8 cellular contexts compared by ENCODE assay signal in genomic region chr16:2429771-2430663, GRCh38. TPM values are rescaled to one million over a fixed set of nuclear protein-coding genes. Genes with fewer than 3 reads are reported as not detected.
DNase-seq lines count a peak whose midpoint lies in the region; ATAC-seq, FAIRE-seq and TF ChIP-seq lines count a peak whose summit lies in the region.

No MANE protein-coding gene starts in this region.

- no peaks in the 10 kb centered on the region for H3K9me1 ChIP-seq in endothelial cell of umbilical vein (replicated peaks; ENCODE audit: control insufficient read depth, extremely low read depth, insufficient read depth, low read length)

- H3K79me2 ChIP-seq in endothelial cell of umbilical vein (ENCODE audit: control insufficient read depth, insufficient read depth, low read length): peaks cover 34% of the 10 kb centered on the region

- peaks cover 21% of the 10 kb centered on the region for H3K4me1 ChIP-seq in endothelial cell of umbilical vein (ENCODE audit: control insufficient read depth, extremely low read depth, insufficient read depth, low read length)
- peaks cover 19% of the 10 kb centered on the region for H3K4me1 ChIP-seq in mucosa of stomach (ENCODE audit: control insufficient read depth, insufficient read depth, low read length)

- CTCF ChIA-PET in endothelial cell of umbilical vein (lab: Charles Lee): interaction anchor here (0.6 to 4.0 kb wide), 12 partner anchors 10 to 133 kb away, joined by 3 to 25 read pairs (median 4); partner anchors contain the start of genes ABCA3, PDPK1, TBC1D24 and TEDC2

- H3K27ac ChIP-seq in SK-N-MC (no peak overlapping the region; the same call in 1 of the 2 replicates), endothelial cell of umbilical vein (ENCODE audit: insufficient read depth, low read depth, low read length) (peak overlapping the region; percentile 21)

- peak overlapping the region; percentile 87 for H2AFZ ChIP-seq in endothelial cell of umbilical vein (ENCODE audit: low read depth, low read length)

- H3K36me3 ChIP-seq in SK-N-MC (ENCODE audit: insufficient read depth, low read length) (peaks cover 42% of the 10 kb centered on the region), endothelial cell of umbilical vein (ENCODE audit: control insufficient read depth in 2 of 2, extremely low read depth in 1 of 2, insufficient read depth in 2 of 2, low read length in 2 of 2) (peaks cover 6 to 10% of the 10 kb centered on the region in 2 experiments), mucosa of stomach (ENCODE audit: control insufficient read depth, insufficient read depth, low read length) (no peaks in the 10 kb centered on the region)

- H3K4me2 ChIP-seq in endothelial cell of umbilical vein (ENCODE audit: insufficient read depth, low read length): peak overlapping the region; percentile 78

- TF ChIP-seq POLR2A in endothelial cell of umbilical vein (IDR thresholded peaks at IDR 0.05; ENCODE audit: low read depth, low read length): no peak

- dilution Hi-C loops in endothelial cell of umbilical vein (cut with MboI; ENCODE audit: extremely low pct_ligation_motif_present, low sequenced_read_pairs): no loop called here

- intact Hi-C loops in endothelial cell of umbilical vein (cut with micrococcal nuclease): loop anchor here (1.0 to 10.0 kb wide), 5 partner anchors 30 to 161 kb away; partner anchors contain the start of genes ABCA3, RNPS1 and TEDC2

- peak in 1 of 2 donors; percentile 12 for TF ChIP-seq CTCF in endothelial cell of umbilical vein (IDR thresholded peaks at IDR 0.05; ENCODE audit: extremely low read depth in 1 of 2, insufficient read depth in 1 of 2, low read depth in 1 of 2, low read length in 2 of 2)

- H3K4me3 ChIP-seq in SK-N-MC (peak overlapping the region; percentile 82), endothelial cell of umbilical vein (replicated peaks in 1 of 3; ENCODE audit: insufficient read depth in 1 of 3, low read depth in 1 of 3, low read length in 3 of 3) (peak overlapping the region; percentile 75 to 92 (median 85)), mucosa of stomach (ENCODE audit: low read length) (peak overlapping the region; percentile 50)

- peak; percentile 8 for ATAC-seq in HG02885 (IDR thresholded peaks at IDR 0.05; ENCODE audit: poor library complexity, unreplicated experiment)
- ATAC-seq in HG02759 (IDR thresholded peaks at IDR 0.05; ENCODE audit: unreplicated experiment): no peak

- H3K9me3 ChIP-seq in SK-N-MC (ENCODE audit: low read depth, low read length): no peaks in the 10 kb centered on the region
- no peaks in the 10 kb centered on the region for H3K9me3 ChIP-seq in endothelial cell of umbilical vein (replicated peaks; ENCODE audit: control insufficient read depth, insufficient read depth, low read length)
- H3K9me3 ChIP-seq in mucosa of stomach (ENCODE audit: control insufficient read depth, low read length): no peaks in the 10 kb centered on the region

- POLR2A ChIA-PET in endothelial cell of umbilical vein (lab: Charles Lee): no interaction called here

- no peaks in the 10 kb centered on the region for H3K27me3 ChIP-seq in endothelial cell of umbilical vein (ENCODE audit: control insufficient read depth in 2 of 2, insufficient read depth in 2 of 2, low read length in 2 of 2)
- H3K27me3 ChIP-seq in mucosa of stomach (ENCODE audit: control insufficient read depth, insufficient read depth, low read length): no peaks in the 10 kb centered on the region

- peak; percentile 31 to 62 (median 62) for DNase-seq in NCI-H1417 (lab: John Stamatoyannopoulos, UW)
- DNase-seq in NCI-H1417 treated with DMSO at 0.1 percent for 48 hours (lab: John Stamatoyannopoulos, UW): no peak
- no peak for DNase-seq in SK-N-MC (ENCODE audit: low read depth, low spot score)
- DNase-seq in endothelial cell of umbilical vein (ENCODE audit: low read depth, low spot score): peak; percentile 21
- no peak for DNase-seq in effector CD8-positive, alpha-beta T cell (lab: John Stamatoyannopoulos, UW)

- BruUV-seq in endothelial cell of umbilical vein (replicated peaks; lab: Mats Ljungman, UMichigan): TSS peak; percentile 15

- H4K20me1 ChIP-seq in endothelial cell of umbilical vein (replicated peaks; ENCODE audit: control insufficient read depth, extremely low read depth, insufficient read depth, low read length): no peaks in the 10 kb centered on the region

- H3K9ac ChIP-seq in SK-N-MC (ENCODE audit: insufficient read length) (peak overlapping the region; percentile 97), endothelial cell of umbilical vein (replicated peaks; ENCODE audit: extremely low read depth, insufficient read depth, low read length) (peak overlapping the region; percentile 76), mucosa of stomach (ENCODE audit: low read length) (peak overlapping the region; percentile 56)

- peak; percentile 76 for FAIRE-seq in endothelial cell of umbilical vein (lab: Jason Lieb, UNC)

TF ChIP-seq in endothelial cell of umbilical vein, 7 proteins besides CTCF, POLR2A, EP300 and RAD21:
- no peak for TF ChIP-seq JUN (IDR thresholded peaks at IDR 0.05; ENCODE audit: borderline replicate concordance, insufficient read depth, insufficient read length, low read depth)
- TF ChIP-seq MYC (IDR thresholded peaks at IDR 0.05; ENCODE audit: low read depth, low read length): no peak
- no peak for TF ChIP-seq FOS (IDR thresholded peaks at IDR 0.05; ENCODE audit: borderline replicate concordance, insufficient read depth, low read length)
- no peak for TF ChIP-seq GATA2 (IDR thresholded peaks at IDR 0.05; ENCODE audit: insufficient read depth, insufficient read length, low read depth, low read length)
- TF ChIP-seq POLR2AphosphoS5 (IDR thresholded peaks at IDR 0.05; ENCODE audit: insufficient read depth, low read depth, low read length): no peak
- TF ChIP-seq MAX (IDR thresholded peaks at IDR 0.05; ENCODE audit: insufficient read depth, insufficient read length): no peak
- no peak for TF ChIP-seq EZH2 (IDR thresholded peaks at IDR 0.05; ENCODE audit: borderline replicate concordance, low read depth, low read length, severe bottlenecking)

RNA-seq across cellular contexts. Expression of gene CCNF, which starts 0.8 kb away (rescaled TPM):
- total RNA-seq in endothelial cell of umbilical vein: 46.6 and 48.9 TPM in 2 replicates
- polyA plus RNA-seq in endothelial cell of umbilical vein: 12.8 and 13.9 TPM in 2 replicates
- polyA plus RNA-seq in endothelial cell of umbilical vein (2011; cell fraction: cytosol; rRNA removed): 15.5 and 16.8 TPM in 2 replicates
- 27.3 and 27.4 TPM in 2 replicates for polyA plus RNA-seq in endothelial cell of umbilical vein (2011; cell fraction: nucleus; rRNA removed)
- polyA plus RNA-seq in endothelial cell of umbilical vein (2012): 15.0 and 20.9 TPM in 2 replicates
- polyA minus RNA-seq in endothelial cell of umbilical vein: 31.8 and 33.2 TPM in 2 replicates
- polyA minus RNA-seq in endothelial cell of umbilical vein (2011; cell fraction: cytosol; rRNA and poly(A)+ RNA removed): 56.3 TPM
- 20.6 and 25.0 TPM in 2 replicates for polyA minus RNA-seq in endothelial cell of umbilical vein (2011; cell fraction: nucleus; rRNA and poly(A)+ RNA removed)

RNA-seq across cellular contexts. Expression of gene TEDC2, which starts 29.9 kb away (rescaled TPM):
- 12.7 and 15.2 TPM in 2 replicates for total RNA-seq in endothelial cell of umbilical vein
- polyA plus RNA-seq in endothelial cell of umbilical vein: 7.6 and 8.8 TPM in 2 replicates
- polyA plus RNA-seq in endothelial cell of umbilical vein (2011; cell fraction: cytosol; rRNA removed): 6.1 and 7.6 TPM in 2 replicates
- 19.6 and 23.0 TPM in 2 replicates for polyA plus RNA-seq in endothelial cell of umbilical vein (2011; cell fraction: nucleus; rRNA removed)
- polyA plus RNA-seq in endothelial cell of umbilical vein (2012): 3.7 and 5.1 TPM in 2 replicates
- polyA minus RNA-seq in endothelial cell of umbilical vein: 2.0 and 2.8 TPM in 2 replicates
- polyA minus RNA-seq in endothelial cell of umbilical vein (2011; cell fraction: cytosol; rRNA and poly(A)+ RNA removed): 7.6 TPM
- 3.3 and 4.5 TPM in 2 replicates for polyA minus RNA-seq in endothelial cell of umbilical vein (2011; cell fraction: nucleus; rRNA and poly(A)+ RNA removed)

RNA-seq across cellular contexts. Expression of gene NTN3, which starts 41.1 kb away (rescaled TPM):
- total RNA-seq in endothelial cell of umbilical vein: 0.15 TPM in 1 of 2 replicates, not detected in the other
- polyA plus RNA-seq in endothelial cell of umbilical vein: not detected in 2 replicates
- polyA plus RNA-seq in endothelial cell of umbilical vein (2011; cell fraction: cytosol; rRNA removed): 0.03 TPM in 1 of 2 replicates, not detected in the other
- polyA plus RNA-seq in endothelial cell of umbilical vein (2011; cell fraction: nucleus; rRNA removed): not detected in 2 replicates
- polyA plus RNA-seq in endothelial cell of umbilical vein (2012): not detected in 2 replicates
- not detected in 2 replicates for polyA minus RNA-seq in endothelial cell of umbilical vein
- 0.82 TPM for polyA minus RNA-seq in endothelial cell of umbilical vein (2011; cell fraction: cytosol; rRNA and poly(A)+ RNA removed)
- polyA minus RNA-seq in endothelial cell of umbilical vein (2011; cell fraction: nucleus; rRNA and poly(A)+ RNA removed): not detected in 2 replicates

RNA-seq across cellular contexts. Expression of gene TBC1D24, which starts 44.9 kb away (rescaled TPM):
- 17.3 and 22.8 TPM in 2 replicates for total RNA-seq in endothelial cell of umbilical vein
- polyA plus RNA-seq in endothelial cell of umbilical vein: 8.1 and 10.6 TPM in 2 replicates
- 4.8 and 7.3 TPM in 2 replicates for polyA plus RNA-seq in endothelial cell of umbilical vein (2011; cell fraction: cytosol; rRNA removed)
- 16.4 and 18.5 TPM in 2 replicates for polyA plus RNA-seq in endothelial cell of umbilical vein (2011; cell fraction: nucleus; rRNA removed)
- polyA plus RNA-seq in endothelial cell of umbilical vein (2012): 7.8 and 8.1 TPM in 2 replicates
- polyA minus RNA-seq in endothelial cell of umbilical vein: 12.4 and 16.1 TPM in 2 replicates
- polyA minus RNA-seq in endothelial cell of umbilical vein (2011; cell fraction: cytosol; rRNA and poly(A)+ RNA removed): 8.8 TPM
- 8.9 and 10.8 TPM in 2 replicates for polyA minus RNA-seq in endothelial cell of umbilical vein (2011; cell fraction: nucleus; rRNA and poly(A)+ RNA removed)

Comparison
In these comparisons a context has a peak if more than half of its experiments do, and no peak if none do; other contexts are left out.
1. DNase-seq: peak in NCI-H1417 (3 of 3) and endothelial cell of umbilical vein (single experiment); none in NCI-H1417 treated with DMSO at 0.1 percent for 48 hours (single experiment), SK-N-MC (single experiment) and effector CD8-positive, alpha-beta T cell (single experiment).
2. Peak in every context shown above with its lines, with median percentiles within 50 percentile points of each other: H3K4me3 ChIP-seq and H3K9ac ChIP-seq.